In genomic region chr19:38569368-38569983, GRCh38 we compare ENCODE assay signal across 16 cellular contexts. TPM values are rescaled to one million over a fixed set of nuclear protein-coding genes. Genes with fewer than 3 reads are reported as not detected.
DNase-seq lines count a peak whose midpoint lies in the region; ATAC-seq and TF ChIP-seq lines count a peak whose summit lies in the region.
"Had no signal": no experiment of that assay in that cellular context is flagged by ENCODE, and none has a peak within 500 bp of the region (broad histone marks: within the 10 kb centered on the region; RNA-seq: fewer than 3 reads in every experiment).

No MANE protein-coding gene starts in this region.

- H3K36me3 Mint-ChIP-seq in activated CD4-positive, alpha-beta memory T cell treated with anti-CD3 and anti-CD28 coated beads for 36 hours: no peaks in the 10 kb centered on the region
- no peaks in the 10 kb centered on the region for H3K36me3 Mint-ChIP-seq in activated CD4-positive, alpha-beta memory T cell treated with anti-CD3 and anti-CD28 coated beads, Interleukin-2, amount 10 ng/mL, durations not matched to agents 7 days and 5 days (ENCODE audit: low read depth)
- no peaks in the 10 kb centered on the region for H3K36me3 Mint-ChIP-seq in T-cell

- POLR2A ChIA-PET in activated CD4-positive, alpha-beta memory T cell treated with anti-CD3 and anti-CD28 coated beads for 36 hours (lab: Charles Lee): interaction anchor here (0.6 to 0.7 kb wide), 2 partner anchors 38 to 92 kb away, joined by 4 to 7 read pairs; no protein-coding TSS in a partner anchor
- POLR2A ChIA-PET in activated CD4-positive, alpha-beta memory T cell treated with anti-CD3 and anti-CD28 coated beads, Interleukin-2, amount 10 ng/mL, durations not matched to agents 7 days and 5 days (lab: Charles Lee): no interaction called here
- POLR2A ChIA-PET in T-cell (lab: Charles Lee): interaction anchor here in 1 of 2 donors (0.6 to 0.7 kb wide), 2 partner anchors 130 to 1195 kb away, joined by 3 to 4 read pairs; no protein-coding TSS in a partner anchor

- CTCF ChIA-PET in activated CD4-positive, alpha-beta memory T cell treated with anti-CD3 and anti-CD28 coated beads for 36 hours (lab: Charles Lee): interaction anchor here (0.7 to 1.0 kb wide), 4 partner anchors 10 to 166 kb away, joined by 3 to 4 read pairs (median 3); partner anchors contain the start of gene FAM98C
- CTCF ChIA-PET in activated CD4-positive, alpha-beta memory T cell treated with anti-CD3 and anti-CD28 coated beads, Interleukin-2, amount 10 ng/mL, durations not matched to agents 7 days and 5 days (lab: Charles Lee): interaction anchor here (0.7 to 1.6 kb wide), 3 partner anchors 10 to 25 kb away, joined by 3 to 5 read pairs (median 4); no protein-coding TSS in a partner anchor
- CTCF ChIA-PET in T-cell (lab: Charles Lee): interaction anchor here in 1 of 2 donors (0.6 kb wide), 1 partner anchor 50 kb away, joined by 3 read pairs; no protein-coding TSS in a partner anchor

- no peak for ATAC-seq in GM21515 (IDR thresholded peaks at IDR 0.05; ENCODE audit: unreplicated experiment)
- no peak for ATAC-seq in T-cell (replicated peaks in 1 of 4)
- ATAC-seq: GM23338 had no signal

- no peaks in the 10 kb centered on the region for H3K36me3 ChIP-seq in GM06990 (ENCODE audit: control insufficient read depth, insufficient read depth, low read length)

- H3K27ac Mint-ChIP-seq in activated CD4-positive, alpha-beta memory T cell treated with anti-CD3 and anti-CD28 coated beads for 36 hours: no peak overlapping the region
- H3K27ac Mint-ChIP-seq in activated CD4-positive, alpha-beta memory T cell treated with anti-CD3 and anti-CD28 coated beads, Interleukin-2, amount 10 ng/mL, durations not matched to agents 7 days and 5 days: no peak overlapping the region
- no peak overlapping the region for H3K27ac Mint-ChIP-seq in T-cell
- H3K27ac Mint-ChIP-seq: GM23338, HFFc6 had no signal

- peaks cover 7% of the 10 kb centered on the region for H3K27me3 Mint-ChIP-seq in activated CD4-positive, alpha-beta memory T cell treated with anti-CD3 and anti-CD28 coated beads for 36 hours
- peaks cover 20% of the 10 kb centered on the region for H3K27me3 Mint-ChIP-seq in activated CD4-positive, alpha-beta memory T cell treated with anti-CD3 and anti-CD28 coated beads, Interleukin-2, amount 10 ng/mL, durations not matched to agents 7 days and 5 days
- peaks cover 3 to 4% of the 10 kb centered on the region in 2 donors for H3K27me3 Mint-ChIP-seq in T-cell

- H3K4me3 ChIP-seq in GM06990 (replicated peaks; ENCODE audit: low read depth, low read length): no peak overlapping the region
- H3K4me3 ChIP-seq: GM23338 had no signal

- H3K4me1 Mint-ChIP-seq in activated CD4-positive, alpha-beta memory T cell treated with anti-CD3 and anti-CD28 coated beads for 36 hours (ENCODE audit: low read depth): peaks cover 8% of the 10 kb centered on the region
- H3K4me1 Mint-ChIP-seq in activated CD4-positive, alpha-beta memory T cell treated with anti-CD3 and anti-CD28 coated beads, Interleukin-2, amount 10 ng/mL, durations not matched to agents 7 days and 5 days: peaks cover 9% of the 10 kb centered on the region
- H3K4me1 Mint-ChIP-seq in T-cell: peaks cover 4 to 8% (median 5%) of the 10 kb centered on the region in 3 donors
- H3K4me1 Mint-ChIP-seq: GM23338 had no signal

- peak; percentile 29 for DNase-seq in activated CD4-positive, alpha-beta memory T cell treated with anti-CD3 and anti-CD28 coated beads for 36 hours
- DNase-seq in activated CD4-positive, alpha-beta memory T cell treated with anti-CD3 and anti-CD28 coated beads, Interleukin-2, amount 10 ng/mL, durations not matched to agents 7 days and 5 days: no peak
- DNase-seq in GM06990 (ENCODE audit: extremely low read depth, insufficient read length): peak; percentile 48
- peak; percentile 21 for DNase-seq in NCI-H146 treated with DMSO at 0.1 percent for 48 hours (lab: John Stamatoyannopoulos, UW; ENCODE audit: unreplicated experiment)
- DNase-seq in kidney tubule cell (ENCODE audit: low spot score): peak; percentile 3
- no peak for DNase-seq in T-cell
- DNase-seq: Calu3; HFFc6; NCI-H1048; NCI-H1694 treated with DMSO at 0.1 percent for 48 hours; NCI-H345; NCI-H526 treated with DMSO at 0.1 percent for 48 hours; NK-92 treated with Interleukin-12 subunit alpha and Interleukin-12 subunit beta, amount 100 ng/mL, for 24 hours; OCI-M1 had no signal

- no peaks in the 10 kb centered on the region; the same call in none of the 2 replicates for H3K27me3 ChIP-seq in GM06990 (replicated peaks; ENCODE audit: control insufficient read depth, insufficient read depth, low read length)

- no peak overlapping the region for H3K4me3 Mint-ChIP-seq in activated CD4-positive, alpha-beta memory T cell treated with anti-CD3 and anti-CD28 coated beads for 36 hours
- H3K4me3 Mint-ChIP-seq in activated CD4-positive, alpha-beta memory T cell treated with anti-CD3 and anti-CD28 coated beads, Interleukin-2, amount 10 ng/mL, durations not matched to agents 7 days and 5 days: no peak overlapping the region
- no peak overlapping the region for H3K4me3 Mint-ChIP-seq in T-cell
- H3K4me3 Mint-ChIP-seq: GM23338, HFFc6 had no signal

- intact Hi-C loops in activated CD4-positive, alpha-beta memory T cell treated with anti-CD3 and anti-CD28 coated beads for 36 hours (cut with micrococcal nuclease): loop anchor here (1.0 kb wide), 1 partner anchor 10 kb away; no protein-coding TSS in a partner anchor

- no peaks in the 10 kb centered on the region for H3K9me3 Mint-ChIP-seq in activated CD4-positive, alpha-beta memory T cell treated with anti-CD3 and anti-CD28 coated beads for 36 hours
- no peaks in the 10 kb centered on the region for H3K9me3 Mint-ChIP-seq in activated CD4-positive, alpha-beta memory T cell treated with anti-CD3 and anti-CD28 coated beads, Interleukin-2, amount 10 ng/mL, durations not matched to agents 7 days and 5 days
- H3K9me3 Mint-ChIP-seq in T-cell: no peaks in the 10 kb centered on the region
- H3K9me3 Mint-ChIP-seq: HFFc6 had no signal

- no peak for TF ChIP-seq CTCF in GM06990 (IDR thresholded peaks at IDR 0.05; ENCODE audit: insufficient read depth, low read length, poor library complexity, severe bottlenecking)

RNA-seq across cellular contexts. Expression of gene MAP4K1, which starts 48.3 kb away (rescaled TPM):
- 100 to 1,000 TPM; 205 TPM for total RNA-seq in activated CD4-positive, alpha-beta memory T cell treated with anti-CD3 and anti-CD28 coated beads for 36 hours
- total RNA-seq in activated CD4-positive, alpha-beta memory T cell treated with anti-CD3 and anti-CD28 coated beads, Interleukin-2, amount 10 ng/mL, durations not matched to agents 7 days and 5 days: 100 to 1,000 TPM; 374 to 383 TPM
- total RNA-seq in T-cell: 100 to 1,000 TPM; 243 to 417 (median 329) TPM
- total RNA-seq: Calu3 had no signal

RNA-seq across cellular contexts. Expression of gene EIF3K, which starts 49.5 kb away (rescaled TPM):
- total RNA-seq in activated CD4-positive, alpha-beta memory T cell treated with anti-CD3 and anti-CD28 coated beads for 36 hours: 100 to 1,000 TPM; 273 to 287 TPM
- total RNA-seq in activated CD4-positive, alpha-beta memory T cell treated with anti-CD3 and anti-CD28 coated beads, Interleukin-2, amount 10 ng/mL, durations not matched to agents 7 days and 5 days: 100 to 1,000 TPM; 297 TPM
- total RNA-seq in T-cell: 100 to 1,000 TPM; 317 to 352 (median 319) TPM

Comparison
In these comparisons a context has a peak if more than half of its experiments do, and no peak if none do; other contexts are left out.
1. DNase-seq: peak in activated CD4-positive, alpha-beta memory T cell treated with anti-CD3 and anti-CD28 coated beads for 36 hours (single experiment), GM06990 (single experiment), NCI-H146 treated with DMSO at 0.1 percent for 48 hours (single experiment) and kidney tubule cell (single experiment); none in activated CD4-positive, alpha-beta memory T cell treated with anti-CD3 and anti-CD28 coated beads, Interleukin-2, amount 10 ng/mL, durations not matched to agents 7 days and 5 days (single experiment) and T-cell (0 of 34).